8 cellular contexts compared by ENCODE assay signal in the genomic region with DNA sequence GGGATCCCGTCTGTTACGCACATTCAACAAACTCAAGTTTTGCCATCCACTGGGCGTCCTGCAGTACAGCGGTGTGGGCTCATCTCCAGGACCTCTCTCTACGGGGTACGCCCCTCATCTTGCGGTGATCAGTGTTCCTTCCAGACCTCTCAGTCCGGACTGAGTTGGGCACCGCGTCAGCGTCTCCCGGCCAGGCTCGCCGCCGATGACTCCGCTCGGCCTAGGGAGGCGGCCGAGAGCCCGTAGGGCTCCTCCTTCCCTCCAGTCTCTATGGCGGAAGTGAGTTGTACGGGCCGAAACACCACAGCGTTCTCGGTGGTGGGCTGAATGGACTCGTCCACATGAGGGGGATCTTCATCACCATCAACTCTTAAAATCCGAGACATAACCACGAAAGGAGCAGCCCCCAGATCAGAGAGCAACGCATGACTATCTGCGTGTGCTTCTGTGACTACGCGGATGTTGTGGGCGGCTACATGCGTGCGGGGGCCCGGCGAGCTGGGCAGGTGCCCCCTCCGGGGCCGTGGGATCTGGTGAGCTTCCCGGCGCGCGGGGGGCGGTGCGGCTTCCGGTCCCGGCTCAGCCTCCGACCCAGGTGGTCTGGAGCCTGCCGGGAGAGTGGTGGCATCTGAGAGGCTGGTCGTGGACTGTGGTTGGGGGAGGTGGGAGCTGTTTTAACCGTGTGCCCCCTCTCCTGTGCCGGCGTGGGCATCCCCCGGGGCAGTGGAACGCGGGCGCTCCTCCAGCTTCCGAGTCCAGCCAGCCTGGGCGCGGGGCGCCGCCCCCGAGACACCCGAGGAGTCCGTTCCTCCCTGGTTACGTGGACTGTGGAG.
DNase-seq lines count a peak whose midpoint lies in the region; ATAC-seq and TF ChIP-seq lines count a peak whose summit lies in the region.

A gene with protein sequence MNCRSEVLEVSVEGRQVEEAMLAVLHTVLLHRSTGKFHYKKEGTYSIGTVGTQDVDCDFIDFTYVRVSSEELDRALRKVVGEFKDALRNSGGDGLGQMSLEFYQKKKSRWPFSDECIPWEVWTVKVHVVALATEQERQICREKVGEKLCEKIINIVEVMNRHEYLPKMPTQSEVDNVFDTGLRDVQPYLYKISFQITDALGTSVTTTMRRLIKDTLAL (plus strand): TSS at position 569 of the 833 bp plus-strand sequence. CDS start 3,673 bp downstream, outside the sequence.

- DNase-seq in NCI-H2081 (lab: John Stamatoyannopoulos, UW) (peak; percentile 92 to 96), T1000 (lab: John Stamatoyannopoulos, UW) (peak; percentile 100), astrocyte of the spinal cord (ENCODE audit: low read depth, low spot score) (peak; percentile 98), hypothalamus (lab: John Stamatoyannopoulos, UW) (peak; percentile 56 to 98 (median 89)), retinal pigment epithelial cell (ENCODE audit: low read depth) (peak; percentile 88)

- ATAC-seq in GM18511 (IDR thresholded peaks at IDR 0.05; ENCODE audit: unreplicated experiment) (peak; percentile 93), HG03039 (IDR thresholded peaks at IDR 0.05; ENCODE audit: unreplicated experiment) (peak; percentile 94)

- peak within 1 kb of the TSS; percentile 78 for H3K27ac ChIP-seq in 22Rv1

- in situ Hi-C loops in astrocyte of the spinal cord (cut with HindIII; ENCODE audit: low sequenced_read_pairs): no loop called here

- TF ChIP-seq CTCF in 22Rv1 (IDR thresholded peaks at IDR 0.05): peak; percentile 98
- TF ChIP-seq CTCF in astrocyte of the spinal cord (IDR thresholded peaks at IDR 0.05; ENCODE audit: low read depth, low read length): peak; percentile 82
- TF ChIP-seq CTCF in retinal pigment epithelial cell (conservative IDR thresholded peaks at IDR 0.05; ENCODE audit: low read depth, low read length): peak; percentile 74

- H3K4me3 ChIP-seq in astrocyte of the spinal cord (ENCODE audit: low read depth, low read length) (peak within 1 kb of the TSS; percentile 98), retinal pigment epithelial cell (ENCODE audit: low read length) (peak within 1 kb of the TSS; percentile 97)

Comparison
In these comparisons a context has a peak if more than half of its experiments do, and no peak if none do; other contexts are left out.
1. Peak in every context shown above with its lines: DNase-seq, ATAC-seq, H3K4me3 ChIP-seq and H3K27ac ChIP-seq.